8 cellular contexts compared by ENCODE assay signal in the genomic region with DNA sequence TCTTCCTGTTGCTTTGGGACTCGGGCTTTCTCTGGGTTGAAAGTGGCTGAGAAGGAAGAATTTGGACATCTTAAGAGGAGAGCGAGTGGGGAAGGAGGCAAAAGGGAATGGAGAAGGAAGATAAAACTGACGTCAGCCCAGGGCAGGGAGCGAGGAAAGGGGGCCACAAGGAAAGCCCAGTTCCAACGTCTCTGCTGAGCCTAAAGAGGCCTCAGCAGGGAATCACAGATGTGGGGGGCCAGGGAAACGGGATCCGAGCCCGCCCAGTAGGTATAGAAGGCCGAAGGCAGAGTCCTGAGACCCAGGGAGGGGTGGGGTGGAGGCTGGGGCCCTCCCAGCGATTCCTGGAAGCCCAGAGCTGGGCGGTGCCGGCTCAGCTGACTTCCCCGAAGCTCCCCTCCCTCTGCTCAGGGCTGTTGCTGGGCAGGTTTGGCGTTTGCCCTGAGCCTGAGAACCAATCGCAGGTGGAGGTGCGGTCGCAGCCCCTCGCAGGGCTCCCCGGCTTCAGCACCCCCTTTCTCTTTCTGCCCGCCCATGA. TPM values are rescaled to one million over a fixed set of nuclear protein-coding genes. Genes with fewer than 3 reads are reported as not detected.
DNase-seq lines count a peak whose midpoint lies in the region; ATAC-seq and TF ChIP-seq lines count a peak whose summit lies in the region.

No MANE protein-coding gene starts in this region.

- no peak for TF ChIP-seq CTCF in GM12865 (IDR thresholded peaks at IDR 0.05; ENCODE audit: insufficient read depth, low read depth, low read length, missing control alignments)

- peak overlapping the region; percentile 83 for H3K4me3 ChIP-seq in GM12865 (ENCODE audit: low read depth, low read length)

- peak; percentile 97 for DNase-seq in GM12865 (ENCODE audit: low read depth)
- peak; percentile 92 for DNase-seq in NCI-H2227 (lab: John Stamatoyannopoulos, UW; ENCODE audit: unreplicated experiment)
- peak; percentile 79 to 84 for DNase-seq in activated CD4-positive, alpha-beta T cell treated with anti-CD3 and anti-CD28 coated beads for 24 hours (ENCODE audit: low read depth in 2 of 2)
- peak; percentile 94 for DNase-seq in cerebellum (ENCODE audit: low spot score)
- DNase-seq in kidney glomerular epithelial cell (lab: John Stamatoyannopoulos, UW), result peak; percentile 79
- peak; percentile 85 to 89 for DNase-seq in stimulated activated CD4-positive, alpha-beta T cell treated with anti-CD3 and anti-CD28 coated beads, Interleukin-15, amount 100 ng/mL, for 48 hours (ENCODE audit: low read depth in 2 of 2)

- ATAC-seq in HG02798 (IDR thresholded peaks at IDR 0.05; ENCODE audit: poor library complexity, unreplicated experiment) (peak; percentile 46), HG03135 (IDR thresholded peaks at IDR 0.05; ENCODE audit: unreplicated experiment) (no peak)

RNA-seq across cellular contexts. Expression of gene ADAMTSL4, which starts 12.7 kb away (rescaled TPM):
- 0.36 TPM for total RNA-seq in cerebellum

RNA-seq across cellular contexts. Expression of gene MCL1, which starts 17.5 kb away (rescaled TPM):
- total RNA-seq in cerebellum, result 86.7 TPM

RNA-seq across cellular contexts. Expression of gene FALEC, which starts 46.3 kb away (rescaled TPM):
- total RNA-seq in cerebellum, result 2.2 TPM

RNA-seq across cellular contexts. Expression of gene ECM1, which starts 54.0 kb away (rescaled TPM):
- total RNA-seq in cerebellum, result 1.9 TPM
